ENCODE assay signal across 12 cellular contexts in genomic region chr1:2429780-2430591, GRCh38. TPM values are rescaled to one million over a fixed set of nuclear protein-coding genes. Genes with fewer than 3 reads are reported as not detected.
DNase-seq lines count a peak whose midpoint lies in the region; ATAC-seq and TF ChIP-seq lines count a peak whose summit lies in the region.
"Had no signal": no experiment of that assay in that cellular context is flagged by ENCODE, and none has a peak within 500 bp of the region (broad histone marks: within the 10 kb centered on the region; RNA-seq: fewer than 3 reads in every experiment).

No MANE protein-coding gene starts in this region.

- no peak overlapping the region for H3K4me2 ChIP-seq in GM23338

- H3K79me2 ChIP-seq in GM23338 (replicated peaks; ENCODE audit: insufficient read depth) = no peaks in the 10 kb centered on the region

- peaks cover 7% of the 10 kb centered on the region for H3K27me3 Mint-ChIP-seq in GM23338 (ENCODE audit: insufficient read depth, low read depth, poor library complexity)
- H3K27me3 Mint-ChIP-seq in activated CD4-positive, alpha-beta memory T cell treated with anti-CD3 and anti-CD28 coated beads, Interleukin-2, amount 10 ng/mL, durations not matched to agents 7 days and 5 days = no peaks in the 10 kb centered on the region
- H3K27me3 Mint-ChIP-seq: activated naive CD4-positive, alpha-beta T cell treated with anti-CD3 and anti-CD28 coated beads, Interleukin-2, amount 50 U/mL, for 24 hours had no signal

- POLR2A ChIA-PET in activated CD4-positive, alpha-beta memory T cell treated with anti-CD3 and anti-CD28 coated beads, Interleukin-2, amount 10 ng/mL, durations not matched to agents 7 days and 5 days (lab: Charles Lee) = interaction anchor here (0.8 kb wide), 1 partner anchor 14 kb away, joined by 3 read pairs; no protein-coding TSS in a partner anchor

- H3K36me3 Mint-ChIP-seq in GM23338 (ENCODE audit: low read depth) = no peaks in the 10 kb centered on the region
- H3K36me3 Mint-ChIP-seq in activated CD4-positive, alpha-beta memory T cell treated with anti-CD3 and anti-CD28 coated beads, Interleukin-2, amount 10 ng/mL, durations not matched to agents 7 days and 5 days (ENCODE audit: low read depth) = no peaks in the 10 kb centered on the region
- H3K36me3 Mint-ChIP-seq: activated naive CD4-positive, alpha-beta T cell treated with anti-CD3 and anti-CD28 coated beads, Interleukin-2, amount 50 U/mL, for 24 hours had no signal

- H3K36me3 ChIP-seq in BE2C = no peaks in the 10 kb centered on the region
- H3K36me3 ChIP-seq in GM23338 (ENCODE audit: insufficient read depth) = no peaks in the 10 kb centered on the region
- H3K36me3 ChIP-seq in heart left ventricle = no peaks in the 10 kb centered on the region
- H3K36me3 ChIP-seq: gastrocnemius medialis had no signal

- CTCF ChIA-PET in activated CD4-positive, alpha-beta memory T cell treated with anti-CD3 and anti-CD28 coated beads, Interleukin-2, amount 10 ng/mL, durations not matched to agents 7 days and 5 days (lab: Charles Lee) = interaction anchor here (0.8 to 1.0 kb wide), 3 partner anchors 14 to 126 kb away, joined by 3 to 6 read pairs (median 3); partner anchors contain the start of gene TNFRSF14

- intact Hi-C loops in right cardiac atrium (cut with DNase I) = no loop called here
- intact Hi-C loops in heart left ventricle (cut with DNase I) = loop anchor here in 1 of 10 donors (10.0 kb wide), 1 partner anchor 225 kb away; no protein-coding TSS in a partner anchor

- no peaks in the 10 kb centered on the region for H3K4me1 Mint-ChIP-seq in GM23338
- no peaks in the 10 kb centered on the region for H3K4me1 Mint-ChIP-seq in activated CD4-positive, alpha-beta memory T cell treated with anti-CD3 and anti-CD28 coated beads, Interleukin-2, amount 10 ng/mL, durations not matched to agents 7 days and 5 days
- H3K4me1 Mint-ChIP-seq: activated naive CD4-positive, alpha-beta T cell treated with anti-CD3 and anti-CD28 coated beads, Interleukin-2, amount 50 U/mL, for 24 hours had no signal

- no peaks in the 10 kb centered on the region for H3K9me2 ChIP-seq in GM23338 (ENCODE audit: insufficient read depth)

- no peak overlapping the region for H3K4me3 ChIP-seq in BE2C (ENCODE audit: low read depth, low read length)
- H3K4me3 ChIP-seq in GM23338 = no peak overlapping the region
- H3K4me3 ChIP-seq in right cardiac atrium (ENCODE audit: low read length) = no peak overlapping the region
- H3K4me3 ChIP-seq in heart left ventricle = no peak overlapping the region
- H3K4me3 ChIP-seq: gastrocnemius medialis had no signal

- H3K4me1 ChIP-seq in BE2C (no peaks in the 10 kb centered on the region), GM23338 (ENCODE audit: insufficient read depth) (no peaks in the 10 kb centered on the region), right cardiac atrium (ENCODE audit: control insufficient read depth, insufficient read depth, low read length) (no peaks in the 10 kb centered on the region), heart left ventricle (no peaks in the 10 kb centered on the region)
- H3K4me1 ChIP-seq: gastrocnemius medialis had no signal

- H3K9me3 ChIP-seq in BE2C = no peaks in the 10 kb centered on the region
- no peaks in the 10 kb centered on the region for H3K9me3 ChIP-seq in right cardiac atrium (ENCODE audit: control insufficient read depth, low read length)
- peaks cover 0 to 9% (median 0%) of the 10 kb centered on the region in 12 donors for H3K9me3 ChIP-seq in heart left ventricle
- H3K9me3 ChIP-seq: gastrocnemius medialis had no signal

- TF ChIP-seq CTCF in BE2C (IDR thresholded peaks at IDR 0.05; ENCODE audit: low read depth, low read length) (peak; percentile 17; the same call in 1 of the 2 replicates), GM23338 (conservative IDR thresholded peaks at IDR 0.05; ENCODE audit: low read depth in 2 of 2) (peak; percentile 49 to 63), heart left ventricle (IDR thresholded peaks at IDR 0.05) (peak in 3 of 12 donors; percentile 5 to 10 (median 8))

- H3K9me3 Mint-ChIP-seq in GM23338 = peaks cover 12% of the 10 kb centered on the region; the same call in 2 of the 3 replicates
- peaks cover 9% of the 10 kb centered on the region for H3K9me3 Mint-ChIP-seq in activated CD4-positive, alpha-beta memory T cell treated with anti-CD3 and anti-CD28 coated beads, Interleukin-2, amount 10 ng/mL, durations not matched to agents 7 days and 5 days
- H3K9me3 Mint-ChIP-seq: activated naive CD4-positive, alpha-beta T cell treated with anti-CD3 and anti-CD28 coated beads, Interleukin-2, amount 50 U/mL, for 24 hours had no signal

- no peaks in the 10 kb centered on the region for H3F3A ChIP-seq in GM23338 (replicated peaks; ENCODE audit: low read depth)

- DNase-seq in BE2C (no peak), GM23338 (ENCODE audit: low spot score) (peak; percentile 59), iris pigment epithelial cell (ENCODE audit: low read depth) (peak; percentile 17), EL (no peak), right cardiac atrium (no peak), heart left ventricle (no peak)
- peak; percentile 25 for DNase-seq in activated CD4-positive, alpha-beta memory T cell treated with anti-CD3 and anti-CD28 coated beads, Interleukin-2, amount 10 ng/mL, durations not matched to agents 7 days and 5 days
- DNase-seq in activated naive CD4-positive, alpha-beta T cell treated with Interleukin-2 at 50 U/mL for 16 hours = no peak
- DNase-seq: gastrocnemius medialis, NCI-H345, T-helper 9 cell had no signal

- no peak overlapping the region for H3K27ac ChIP-seq in GM23338 (ENCODE audit: low read depth)
- no peak overlapping the region for H3K27ac ChIP-seq in right cardiac atrium (ENCODE audit: low read length)
- H3K27ac ChIP-seq in heart left ventricle = no peak overlapping the region
- H3K27ac ChIP-seq: gastrocnemius medialis had no signal

- no peaks in the 10 kb centered on the region for H4K20me1 ChIP-seq in GM23338 (replicated peaks; ENCODE audit: insufficient read depth)

- H3K27ac Mint-ChIP-seq in GM23338 = no peak overlapping the region
- H3K27ac Mint-ChIP-seq in activated CD4-positive, alpha-beta memory T cell treated with anti-CD3 and anti-CD28 coated beads, Interleukin-2, amount 10 ng/mL, durations not matched to agents 7 days and 5 days = no peak overlapping the region
- H3K27ac Mint-ChIP-seq: activated naive CD4-positive, alpha-beta T cell treated with anti-CD3 and anti-CD28 coated beads, Interleukin-2, amount 50 U/mL, for 24 hours had no signal

- 78% methylated on average over 20 of the region's 20 CpGs for WGBS in right cardiac atrium
- 80 to 84% (median 84%) methylated on average over 13 to 20 of the region's 20 CpGs for WGBS in heart left ventricle, 4 donors

- H3K27me3 ChIP-seq in BE2C = no peaks in the 10 kb centered on the region
- no peaks in the 10 kb centered on the region for H3K27me3 ChIP-seq in GM23338 (ENCODE audit: insufficient read depth)
- H3K27me3 ChIP-seq in right cardiac atrium (ENCODE audit: control insufficient read depth, insufficient read depth) = no peaks in the 10 kb centered on the region
- H3K27me3 ChIP-seq in heart left ventricle = peaks cover 6 to 78% (median 21%) of the 10 kb centered on the region in 9 donors

- H2AFZ ChIP-seq in GM23338 = no peak overlapping the region

- no peak for TF ChIP-seq POLR2A in heart left ventricle (IDR thresholded peaks at IDR 0.05)

- ATAC-seq in GM23338 = peak; percentile 28
- ATAC-seq in right cardiac atrium = no peak
- ATAC-seq in heart left ventricle = no peak
- ATAC-seq: gastrocnemius medialis had no signal

- H3K4me3 Mint-ChIP-seq in GM23338 = no peak overlapping the region
- no peak overlapping the region for H3K4me3 Mint-ChIP-seq in activated CD4-positive, alpha-beta memory T cell treated with anti-CD3 and anti-CD28 coated beads, Interleukin-2, amount 10 ng/mL, durations not matched to agents 7 days and 5 days
- H3K4me3 Mint-ChIP-seq: activated naive CD4-positive, alpha-beta T cell treated with anti-CD3 and anti-CD28 coated beads, Interleukin-2, amount 50 U/mL, for 24 hours had no signal

RNA-seq across cellular contexts. Expression of gene PEX10, which starts 17.6 kb away (rescaled TPM):
- polyA plus RNA-seq in BE2C (2012; ENCODE audit: insufficient read depth, insufficient read length, low read depth) = 21.7 TPM
- total RNA-seq in GM23338 (2014; rRNA removed; shearing (Covaris generic)) = 43.3 and 53.9 TPM in 2 replicates
- 15.0 and 15.9 TPM in 2 replicates for polyA plus RNA-seq in GM23338 (2016; fragmentation: Nextera tagmentation; extraction: Ambion mirVana)
- 1 to 10 TPM; 6.8 to 9.5 TPM for total RNA-seq in activated CD4-positive, alpha-beta memory T cell treated with anti-CD3 and anti-CD28 coated beads, Interleukin-2, amount 10 ng/mL, durations not matched to agents 7 days and 5 days
- total RNA-seq in right cardiac atrium = 10 to 100 TPM; 11.4 to 15.5 (median 13.6) TPM
- polyA plus RNA-seq in right cardiac atrium = 16.0 TPM
- total RNA-seq in heart left ventricle = 10 to 100 TPM; 17.2 to 26.5 (median 18.9) TPM
- polyA plus RNA-seq in heart left ventricle = 10 to 100 TPM; 14.7 to 18.6 TPM

RNA-seq across cellular contexts. Expression of gene RER1, which starts 38.3 kb away (rescaled TPM):
- polyA plus RNA-seq in BE2C (2012; ENCODE audit: insufficient read depth, insufficient read length, low read depth) = 113 TPM
- 50.9 and 58.4 TPM in 2 replicates for total RNA-seq in GM23338 (2014; rRNA removed; shearing (Covaris generic))
- 91.9 and 99.5 TPM in 2 replicates for polyA plus RNA-seq in GM23338 (2016; fragmentation: Nextera tagmentation; extraction: Ambion mirVana)
- 100 to 1,000 TPM; 151 to 160 TPM for total RNA-seq in activated CD4-positive, alpha-beta memory T cell treated with anti-CD3 and anti-CD28 coated beads, Interleukin-2, amount 10 ng/mL, durations not matched to agents 7 days and 5 days
- total RNA-seq in right cardiac atrium = 10 to 100 TPM; 83.6 to 93.9 (median 89.6) TPM
- polyA plus RNA-seq in right cardiac atrium = 50.3 TPM
- total RNA-seq in heart left ventricle = 100 to 1,000 TPM in 3 of 9 donors, 10 to 100 TPM in 6; 47.1 to 124 (median 78.3) TPM
- polyA plus RNA-seq in heart left ventricle = 10 to 100 TPM; 43.3 to 92.4 TPM

RNA-seq across cellular contexts. Expression of gene MORN1, which starts 38.6 kb away (rescaled TPM):
- 4.4 TPM for polyA plus RNA-seq in BE2C (2012; ENCODE audit: insufficient read depth, insufficient read length, low read depth)
- total RNA-seq in GM23338 (2014; rRNA removed; shearing (Covaris generic)) = 6.6 and 11.1 TPM in 2 replicates
- 4.7 and 4.8 TPM in 2 replicates for polyA plus RNA-seq in GM23338 (2016; fragmentation: Nextera tagmentation; extraction: Ambion mirVana)
- total RNA-seq in activated CD4-positive, alpha-beta memory T cell treated with anti-CD3 and anti-CD28 coated beads, Interleukin-2, amount 10 ng/mL, durations not matched to agents 7 days and 5 days = 1 to 10 TPM; 6.2 to 6.3 TPM
- 1 to 10 TPM; 3.2 to 5.1 (median 4.2) TPM for total RNA-seq in right cardiac atrium
- 4.1 TPM for polyA plus RNA-seq in right cardiac atrium
- total RNA-seq in heart left ventricle = 1 to 10 TPM; 2.4 to 8.2 (median 3.8) TPM
- 1 to 10 TPM; 2.2 to 4.0 TPM for polyA plus RNA-seq in heart left ventricle

RNA-seq across cellular contexts. Expression of gene PLCH2, which starts 46.1 kb away (rescaled TPM):
- 6.1 TPM for polyA plus RNA-seq in BE2C (2012; ENCODE audit: insufficient read depth, insufficient read length, low read depth)
- total RNA-seq in GM23338 (2014; rRNA removed; shearing (Covaris generic)) = 0.08 and 0.31 TPM in 2 replicates
- polyA plus RNA-seq in GM23338 (2016; fragmentation: Nextera tagmentation; extraction: Ambion mirVana) (0.07 TPM in 1 of 2 replicates, not detected in the other), right cardiac atrium (0.16 TPM), heart left ventricle (under 1 TPM; 0.04 to 0.08 TPM)
- total RNA-seq in activated CD4-positive, alpha-beta memory T cell treated with anti-CD3 and anti-CD28 coated beads, Interleukin-2, amount 10 ng/mL, durations not matched to agents 7 days and 5 days = 10 to 100 TPM; 32.7 to 33.8 TPM
- total RNA-seq in right cardiac atrium (under 1 TPM in 3 of 4 donors, not detected in 1; 0.08 to 0.64 (median 0.09) TPM), heart left ventricle (1 to 10 TPM in 2 of 9 donors, under 1 TPM in 3, not detected in 4; 0.05 to 1.0 (median 0.36) TPM)
- total RNA-seq: gastrocnemius medialis had no signal

Comparison
In these comparisons a context has a peak if more than half of its experiments do, and no peak if none do; other contexts are left out.
1. DNase-seq: peak in GM23338 (single experiment), activated CD4-positive, alpha-beta memory T cell treated with anti-CD3 and anti-CD28 coated beads, Interleukin-2, amount 10 ng/mL, durations not matched to agents 7 days and 5 days (single experiment) and iris pigment epithelial cell (single experiment); none in BE2C (single experiment), EL (single experiment), right cardiac atrium (0 of 3), heart left ventricle (0 of 5) and activated naive CD4-positive, alpha-beta T cell treated with Interleukin-2 at 50 U/mL for 16 hours (single experiment).